In genomic region chr6:129490551-129491245, GRCh38 we compare ENCODE assay signal across 8 cellular contexts.
DNase-seq lines count a peak whose midpoint lies in the region; ATAC-seq and TF ChIP-seq lines count a peak whose summit lies in the region.

No MANE protein-coding gene starts in this region.

- H3K4me1 ChIP-seq in neutrophil (ENCODE audit: control insufficient read depth in 1 of 2, insufficient read depth in 1 of 2, low read depth in 1 of 2, low read length in 1 of 2) (peaks cover 11 to 16% of the 10 kb centered on the region in 2 experiments), upper lobe of right lung (peaks cover 28% of the 10 kb centered on the region)

- TF ChIP-seq CTCF in neutrophil (IDR thresholded peaks at IDR 0.05) (no peak), upper lobe of right lung (IDR thresholded peaks at IDR 0.05) (no peak)

- H3K4me3 ChIP-seq in neutrophil (ENCODE audit: low read depth in 1 of 2, low read length in 1 of 2) (peak overlapping the region in 1 of 2 experiments; percentile 31), upper lobe of right lung (peak overlapping the region; percentile 27)

- H3K36me3 ChIP-seq in neutrophil (no peaks in the 10 kb centered on the region), upper lobe of right lung (peaks cover 9% of the 10 kb centered on the region)

- intact Hi-C loops in upper lobe of right lung (cut with DNase I) = no loop called here

- H3K27ac ChIP-seq in neutrophil = peak overlapping the region; percentile 61
- peak overlapping the region; percentile 92 for H3K27ac ChIP-seq in upper lobe of right lung

- H3K27me3 ChIP-seq in neutrophil (no peaks in the 10 kb centered on the region), upper lobe of right lung (no peaks in the 10 kb centered on the region)

- DNase-seq in NCI-H460 (ENCODE audit: extremely low read depth, low read depth) (peak; percentile 78), upper lobe of right lung (no peak), NCI-H748 treated with DMSO at 0.1 percent for 48 hours (lab: John Stamatoyannopoulos, UW) (no peak)
- DNase-seq in activated CD8-positive, alpha-beta memory T cell treated with anti-CD3 and anti-CD28 coated beads, Interleukin-2, amount 50 U/mL, for 4 hours = peak; percentile 63

- ATAC-seq in GM18498 (IDR thresholded peaks at IDR 0.05; ENCODE audit: unreplicated experiment) = peak; percentile 90
- ATAC-seq in HG02759 (IDR thresholded peaks at IDR 0.05; ENCODE audit: unreplicated experiment) = peak; percentile 89
- peak; percentile 90 for ATAC-seq in esophagus mucosa
- peak; percentile 91 for ATAC-seq in upper lobe of right lung

- no peaks in the 10 kb centered on the region for H3K9me3 ChIP-seq in neutrophil
- H3K9me3 ChIP-seq in upper lobe of right lung = no peaks in the 10 kb centered on the region

Comparison
In these comparisons a context has a peak if more than half of its experiments do, and no peak if none do; other contexts are left out.
1. DNase-seq: peak in NCI-H460 (single experiment) and activated CD8-positive, alpha-beta memory T cell treated with anti-CD3 and anti-CD28 coated beads, Interleukin-2, amount 50 U/mL, for 4 hours (single experiment); none in upper lobe of right lung (single experiment) and NCI-H748 treated with DMSO at 0.1 percent for 48 hours (single experiment).
2. Peak in every context shown above with its lines, with median percentiles within 50 percentile points of each other: ATAC-seq.